1 cellular context compared by ENCODE assay signal in genomic region chr16:58392215-58393137, GRCh38.
A peak's percentile ranks its signal among the peaks of the same experiment; 100 is the strongest.
TF ChIP-seq lines count a peak whose summit lies in the region.

TSS of gene GINS3 (plus strand) at chr16:58392471. CDS start at chr16:58392602, 131 bp downstream.

TF ChIP-seq in HEK293, 187 proteins besides CTCF, POLR2A, EP300 and RAD21 (continued from another document and continues in another):
- TF ChIP-seq, protein P1, sequence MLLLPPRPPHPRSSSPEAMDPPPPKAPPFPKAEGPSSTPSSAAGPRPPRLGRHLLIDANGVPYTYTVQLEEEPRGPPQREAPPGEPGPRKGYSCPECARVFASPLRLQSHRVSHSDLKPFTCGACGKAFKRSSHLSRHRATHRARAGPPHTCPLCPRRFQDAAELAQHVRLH (tag by site-specific recombination; IDR thresholded peaks at IDR 0.05), result peak; percentile 87
- TF ChIP-seq, protein P2, sequence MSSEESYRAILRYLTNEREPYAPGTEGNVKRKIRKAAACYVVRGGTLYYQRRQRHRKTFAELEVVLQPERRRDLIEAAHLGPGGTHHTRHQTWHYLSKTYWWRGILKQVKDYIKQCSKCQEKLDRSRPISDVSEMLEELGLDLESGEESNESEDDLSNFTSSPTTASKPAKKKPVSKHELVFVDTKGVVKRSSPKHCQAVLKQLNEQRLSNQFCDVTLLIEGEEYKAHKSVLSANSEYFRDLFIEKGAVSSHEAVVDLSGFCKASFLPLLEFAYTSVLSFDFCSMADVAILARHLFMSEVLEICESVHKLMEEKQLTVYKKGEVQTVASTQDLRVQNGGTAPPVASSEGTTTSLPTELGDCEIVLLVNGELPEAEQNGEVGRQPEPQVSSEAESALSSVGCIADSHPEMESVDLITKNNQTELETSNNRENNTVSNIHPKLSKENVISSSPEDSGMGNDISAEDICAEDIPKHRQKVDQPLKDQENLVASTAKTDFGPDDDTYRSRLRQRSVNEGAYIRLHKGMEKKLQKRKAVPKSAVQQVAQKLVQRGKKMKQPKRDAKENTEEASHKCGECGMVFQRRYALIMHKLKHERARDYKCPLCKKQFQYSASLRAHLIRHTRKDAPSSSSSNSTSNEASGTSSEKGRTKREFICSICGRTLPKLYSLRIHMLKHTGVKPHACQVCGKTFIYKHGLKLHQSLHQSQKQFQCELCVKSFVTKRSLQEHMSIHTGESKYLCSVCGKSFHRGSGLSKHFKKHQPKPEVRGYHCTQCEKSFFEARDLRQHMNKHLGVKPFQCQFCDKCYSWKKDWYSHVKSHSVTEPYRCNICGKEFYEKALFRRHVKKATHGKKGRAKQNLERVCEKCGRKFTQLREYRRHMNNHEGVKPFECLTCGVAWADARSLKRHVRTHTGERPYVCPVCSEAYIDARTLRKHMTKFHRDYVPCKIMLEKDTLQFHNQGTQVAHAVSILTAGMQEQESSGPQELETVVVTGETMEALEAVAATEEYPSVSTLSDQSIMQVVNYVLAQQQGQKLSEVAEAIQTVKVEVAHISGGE (tag by site-specific recombination; conservative IDR thresholded peaks at IDR 0.05; ENCODE audit: low read depth), result peak; percentile 95
- TF ChIP-seq KLF16 (tag by site-specific recombination; IDR thresholded peaks at IDR 0.05), result peak; percentile 93
- TF ChIP-seq ZNF747 (tag by site-specific recombination; IDR thresholded peaks at IDR 0.05), result no peak
- no peak for TF ChIP-seq ZNF138 (tag by site-specific recombination; IDR thresholded peaks at IDR 0.05; ENCODE audit: borderline replicate concordance)
- no peak for TF ChIP-seq ZNF521 (tag by site-specific recombination; IDR thresholded peaks at IDR 0.05)
- peak; percentile 73 for TF ChIP-seq ZIC2 (tag by site-specific recombination; IDR thresholded peaks at IDR 0.05)
- peak; percentile 91 for TF ChIP-seq ZXDB (tag by site-specific recombination; IDR thresholded peaks at IDR 0.05)
- no peak for TF ChIP-seq ZNF157 (tag by site-specific recombination; IDR thresholded peaks at IDR 0.05)
- TF ChIP-seq TRIM28 (IDR thresholded peaks at IDR 0.05; ENCODE audit: borderline replicate concordance, low read length), result 0 out of 2 replicates have a peak, but pooled peaks have one; percentile 14
- TF ChIP-seq ZNF645 (tag by site-specific recombination; IDR thresholded peaks at IDR 0.05), result no peak
- no peak for TF ChIP-seq ZNF830 (tag by site-specific recombination; IDR thresholded peaks at IDR 0.05; ENCODE audit: low read depth)
- peak; percentile 28; the same call in 1 of the 2 replicates for TF ChIP-seq ZNF623 (tag by site-specific recombination; IDR thresholded peaks at IDR 0.05)
- TF ChIP-seq OSR2 (tag by site-specific recombination; IDR thresholded peaks at IDR 0.05), result 0 out of 2 replicates have a peak, but pooled peaks have one; percentile 19
- TF ChIP-seq ZBTB1 (tag by site-specific recombination; IDR thresholded peaks at IDR 0.05), result peak; percentile 71; the same call in 1 of the 2 replicates
- TF ChIP-seq, protein P3, sequence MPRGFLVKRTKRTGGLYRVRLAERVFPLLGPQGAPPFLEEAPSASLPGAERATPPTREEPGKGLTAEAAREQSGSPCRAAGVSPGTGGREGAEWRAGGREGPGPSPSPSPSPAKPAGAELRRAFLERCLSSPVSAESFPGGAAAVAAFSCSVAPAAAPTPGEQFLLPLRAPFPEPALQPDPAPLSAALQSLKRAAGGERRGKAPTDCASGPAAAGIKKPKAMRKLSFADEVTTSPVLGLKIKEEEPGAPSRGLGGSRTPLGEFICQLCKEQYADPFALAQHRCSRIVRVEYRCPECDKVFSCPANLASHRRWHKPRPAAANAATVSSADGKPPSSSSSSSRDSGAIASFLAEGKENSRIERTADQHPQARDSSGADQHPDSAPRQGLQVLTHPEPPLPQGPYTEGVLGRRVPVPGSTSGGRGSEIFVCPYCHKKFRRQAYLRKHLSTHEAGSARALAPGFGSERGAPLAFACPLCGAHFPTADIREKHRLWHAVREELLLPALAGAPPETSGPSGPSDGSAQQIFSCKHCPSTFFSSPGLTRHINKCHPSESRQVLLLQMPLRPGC (tag by site-specific recombination; IDR thresholded peaks at IDR 0.05), result peak; percentile 64; the same call in 1 of the 2 replicates
- no peak for TF ChIP-seq ZNF529 (tag by site-specific recombination; IDR thresholded peaks at IDR 0.05; ENCODE audit: insufficient replicate concordance)
- TF ChIP-seq ZNF426 (tag by site-specific recombination; IDR thresholded peaks at IDR 0.05), result no peak
- TF ChIP-seq SETDB1 (IDR thresholded peaks at IDR 0.05; ENCODE audit: insufficient read length, low read length), result peak; percentile 81
- TF ChIP-seq SCRT2 (tag by site-specific recombination; IDR thresholded peaks at IDR 0.05), result peak; percentile 98
- TF ChIP-seq ZNF621 (tag by site-specific recombination; IDR thresholded peaks at IDR 0.05), result no peak
- no peak for TF ChIP-seq ZNF140 (tag by site-specific recombination; IDR thresholded peaks at IDR 0.05)
- no peak for TF ChIP-seq ZBTB6 (tag by site-specific recombination; IDR thresholded peaks at IDR 0.05)
- no peak for TF ChIP-seq ZNF223 (tag by site-specific recombination; IDR thresholded peaks at IDR 0.05)
- TF ChIP-seq ZNF677 (tag by site-specific recombination; IDR thresholded peaks at IDR 0.05), result no peak
- TF ChIP-seq, protein P4, sequence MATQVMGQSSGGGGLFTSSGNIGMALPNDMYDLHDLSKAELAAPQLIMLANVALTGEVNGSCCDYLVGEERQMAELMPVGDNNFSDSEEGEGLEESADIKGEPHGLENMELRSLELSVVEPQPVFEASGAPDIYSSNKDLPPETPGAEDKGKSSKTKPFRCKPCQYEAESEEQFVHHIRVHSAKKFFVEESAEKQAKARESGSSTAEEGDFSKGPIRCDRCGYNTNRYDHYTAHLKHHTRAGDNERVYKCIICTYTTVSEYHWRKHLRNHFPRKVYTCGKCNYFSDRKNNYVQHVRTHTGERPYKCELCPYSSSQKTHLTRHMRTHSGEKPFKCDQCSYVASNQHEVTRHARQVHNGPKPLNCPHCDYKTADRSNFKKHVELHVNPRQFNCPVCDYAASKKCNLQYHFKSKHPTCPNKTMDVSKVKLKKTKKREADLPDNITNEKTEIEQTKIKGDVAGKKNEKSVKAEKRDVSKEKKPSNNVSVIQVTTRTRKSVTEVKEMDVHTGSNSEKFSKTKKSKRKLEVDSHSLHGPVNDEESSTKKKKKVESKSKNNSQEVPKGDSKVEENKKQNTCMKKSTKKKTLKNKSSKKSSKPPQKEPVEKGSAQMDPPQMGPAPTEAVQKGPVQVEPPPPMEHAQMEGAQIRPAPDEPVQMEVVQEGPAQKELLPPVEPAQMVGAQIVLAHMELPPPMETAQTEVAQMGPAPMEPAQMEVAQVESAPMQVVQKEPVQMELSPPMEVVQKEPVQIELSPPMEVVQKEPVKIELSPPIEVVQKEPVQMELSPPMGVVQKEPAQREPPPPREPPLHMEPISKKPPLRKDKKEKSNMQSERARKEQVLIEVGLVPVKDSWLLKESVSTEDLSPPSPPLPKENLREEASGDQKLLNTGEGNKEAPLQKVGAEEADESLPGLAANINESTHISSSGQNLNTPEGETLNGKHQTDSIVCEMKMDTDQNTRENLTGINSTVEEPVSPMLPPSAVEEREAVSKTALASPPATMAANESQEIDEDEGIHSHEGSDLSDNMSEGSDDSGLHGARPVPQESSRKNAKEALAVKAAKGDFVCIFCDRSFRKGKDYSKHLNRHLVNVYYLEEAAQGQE (tag by site-specific recombination; IDR thresholded peaks at IDR 0.05), result no peak
- TF ChIP-seq, protein P5, sequence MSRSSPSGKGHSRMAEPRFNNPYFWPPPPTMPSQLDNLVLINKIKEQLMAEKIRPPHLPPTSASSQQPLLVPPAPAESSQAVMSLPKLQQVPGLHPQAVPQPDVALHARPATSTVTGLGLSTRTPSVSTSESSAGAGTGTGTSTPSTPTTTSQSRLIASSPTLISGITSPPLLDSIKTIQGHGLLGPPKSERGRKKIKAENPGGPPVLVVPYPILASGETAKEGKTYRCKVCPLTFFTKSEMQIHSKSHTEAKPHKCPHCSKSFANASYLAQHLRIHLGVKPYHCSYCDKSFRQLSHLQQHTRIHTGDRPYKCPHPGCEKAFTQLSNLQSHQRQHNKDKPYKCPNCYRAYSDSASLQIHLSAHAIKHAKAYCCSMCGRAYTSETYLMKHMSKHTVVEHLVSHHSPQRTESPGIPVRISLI (tag by site-specific recombination; IDR thresholded peaks at IDR 0.05), result no peak
- no peak for TF ChIP-seq ZNF16 (tag by site-specific recombination; IDR thresholded peaks at IDR 0.05; ENCODE audit: low read depth)
- TF ChIP-seq BCL11B (tag by site-specific recombination; IDR thresholded peaks at IDR 0.05; ENCODE audit: low read depth), result peak; percentile 55; the same call in 1 of the 2 replicates
- no peak for TF ChIP-seq ZNF416 (tag by site-specific recombination; IDR thresholded peaks at IDR 0.05)
- TF ChIP-seq ZNF211 (tag by site-specific recombination; IDR thresholded peaks at IDR 0.05; ENCODE audit: low read depth), result no peak
- TF ChIP-seq ZNF664 (tag by site-specific recombination; IDR thresholded peaks at IDR 0.05), result peak; percentile 34; the same call in 1 of the 2 replicates
- TF ChIP-seq ZNF324 (tag by site-specific recombination; IDR thresholded peaks at IDR 0.05), result peak; percentile 79
- peak; percentile 90 for TF ChIP-seq SCRT1 (tag by site-specific recombination; IDR thresholded peaks at IDR 0.05; ENCODE audit: borderline replicate concordance)
- no peak for TF ChIP-seq ZNF169 (tag by site-specific recombination; IDR thresholded peaks at IDR 0.05)
- peak; percentile 97 for TF ChIP-seq ZNF561 (tag by site-specific recombination; IDR thresholded peaks at IDR 0.05; ENCODE audit: borderline replicate concordance)
- no peak for TF ChIP-seq ZNF658 (tag by site-specific recombination; IDR thresholded peaks at IDR 0.05)
- no peak for TF ChIP-seq ZNF19 (tag by site-specific recombination; IDR thresholded peaks at IDR 0.05; ENCODE audit: low read depth)
- TF ChIP-seq ZNF548 (tag by site-specific recombination; IDR thresholded peaks at IDR 0.05), result no peak
- no peak for TF ChIP-seq ZNF768 (tag by site-specific recombination; IDR thresholded peaks at IDR 0.05)
- TF ChIP-seq, protein P6, sequence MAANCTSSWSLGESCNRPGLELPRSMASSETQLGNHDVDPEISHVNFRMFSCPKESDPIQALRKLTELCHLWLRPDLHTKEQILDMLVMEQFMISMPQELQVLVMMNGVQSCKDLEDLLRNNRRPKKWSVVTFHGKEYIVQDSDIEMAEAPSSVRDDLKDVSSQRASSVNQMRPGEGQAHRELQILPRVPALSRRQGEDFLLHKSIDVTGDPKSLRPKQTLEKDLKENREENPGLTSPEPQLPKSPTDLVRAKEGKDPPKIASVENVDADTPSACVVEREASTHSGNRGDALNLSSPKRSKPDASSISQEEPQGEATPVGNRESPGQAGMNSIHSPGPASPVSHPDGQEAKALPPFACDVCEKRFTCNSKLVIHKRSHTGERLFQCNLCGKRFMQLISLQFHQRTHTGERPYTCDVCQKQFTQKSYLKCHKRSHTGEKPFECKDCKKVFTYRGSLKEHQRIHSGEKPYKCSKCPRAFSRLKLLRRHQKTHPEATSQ (tag by site-specific recombination; IDR thresholded peaks at IDR 0.05), result no peak
- peak; percentile 92 for TF ChIP-seq ZNF792 (tag by site-specific recombination; IDR thresholded peaks at IDR 0.05)
- peak; percentile 85 for TF ChIP-seq GLIS2 (tag by site-specific recombination; IDR thresholded peaks at IDR 0.05)
- peak; percentile 99 for TF ChIP-seq ZNF23 (tag by site-specific recombination; IDR thresholded peaks at IDR 0.05; ENCODE audit: borderline replicate concordance)
- no peak for TF ChIP-seq ZNF248 (tag by site-specific recombination; IDR thresholded peaks at IDR 0.05)
- TF ChIP-seq, protein P7, sequence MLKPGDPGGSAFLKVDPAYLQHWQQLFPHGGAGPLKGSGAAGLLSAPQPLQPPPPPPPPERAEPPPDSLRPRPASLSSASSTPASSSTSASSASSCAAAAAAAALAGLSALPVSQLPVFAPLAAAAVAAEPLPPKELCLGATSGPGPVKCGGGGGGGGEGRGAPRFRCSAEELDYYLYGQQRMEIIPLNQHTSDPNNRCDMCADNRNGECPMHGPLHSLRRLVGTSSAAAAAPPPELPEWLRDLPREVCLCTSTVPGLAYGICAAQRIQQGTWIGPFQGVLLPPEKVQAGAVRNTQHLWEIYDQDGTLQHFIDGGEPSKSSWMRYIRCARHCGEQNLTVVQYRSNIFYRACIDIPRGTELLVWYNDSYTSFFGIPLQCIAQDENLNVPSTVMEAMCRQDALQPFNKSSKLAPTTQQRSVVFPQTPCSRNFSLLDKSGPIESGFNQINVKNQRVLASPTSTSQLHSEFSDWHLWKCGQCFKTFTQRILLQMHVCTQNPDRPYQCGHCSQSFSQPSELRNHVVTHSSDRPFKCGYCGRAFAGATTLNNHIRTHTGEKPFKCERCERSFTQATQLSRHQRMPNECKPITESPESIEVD (tag by site-specific recombination; IDR thresholded peaks at IDR 0.05), result no peak
